ENCODE assay signal across 8 cellular contexts in genomic region chr2:151410485-151410833, GRCh38. TPM values are rescaled to one million over a fixed set of nuclear protein-coding genes. Genes with fewer than 3 reads are reported as not detected.
DNase-seq lines count a peak whose midpoint lies in the region; ATAC-seq, FAIRE-seq and TF ChIP-seq lines count a peak whose summit lies in the region.

No MANE protein-coding gene starts in this region.

- H3K36me3 ChIP-seq in pancreas = peaks cover 0 to 15% (median 0%) of the 10 kb centered on the region in 3 donors

- ATAC-seq in GM18508 (IDR thresholded peaks at IDR 0.05; ENCODE audit: insufficient read depth, unreplicated experiment) (peak; percentile 23), HG03045 (IDR thresholded peaks at IDR 0.05; ENCODE audit: unreplicated experiment) (peak; percentile 35), pancreas (peak; percentile 35 to 62 (median 53))

- peak overlapping the region; percentile 69 for H3K27ac ChIP-seq in 22Rv1
- H3K27ac ChIP-seq in pancreas = peak overlapping the region; percentile 80 to 97 (median 86)

- peak; percentile 73 for DNase-seq in NCI-H748 (lab: John Stamatoyannopoulos, UW; ENCODE audit: unreplicated experiment)
- peak; percentile 14 for DNase-seq in activated T-helper 1 cell treated with Interleukin-2 at 50 U/mL for 16 hours (ENCODE audit: low read depth)
- DNase-seq in fibroblast of pulmonary artery (ENCODE audit: low read depth) = peak; percentile 9
- no peak for DNase-seq in pancreas
- no peak for DNase-seq in 8988T

- FAIRE-seq in pancreas (lab: Jason Lieb, UNC) = no peak

- H3K9me3 ChIP-seq in pancreas = no peaks in the 10 kb centered on the region

- H3K4me1 ChIP-seq in pancreas = peaks cover 0 to 11% (median 10%) of the 10 kb centered on the region in 3 donors

- intact Hi-C loops in pancreas (cut with DNase I) = no loop called here

- 0 to 1% methylated on average over 21 of the region's 21 CpGs for WGBS in pancreas, 2 donors

- peak overlapping the region; percentile 99 for H3K4me3 ChIP-seq in fibroblast of pulmonary artery (replicated peaks; ENCODE audit: low read depth, low read length)
- H3K4me3 ChIP-seq in pancreas = peak overlapping the region; percentile 50 to 90 (median 78)

- H3K27me3 ChIP-seq in pancreas = no peaks in the 10 kb centered on the region

- TF ChIP-seq CTCF in 22Rv1 (IDR thresholded peaks at IDR 0.05) = no peak
- TF ChIP-seq CTCF in fibroblast of pulmonary artery (IDR thresholded peaks at IDR 0.05; ENCODE audit: low read length, missing control alignments) = no peak
- TF ChIP-seq CTCF in pancreas (IDR thresholded peaks at IDR 0.05) = no peak

RNA-seq across cellular contexts. Expression of gene RIF1, which starts 0.8 kb away (rescaled TPM):
- 10 to 100 TPM; 15.5 to 21.6 (median 17.9) TPM for total RNA-seq in pancreas
- polyA plus RNA-seq in pancreas = 1 to 10 TPM; 2.6 to 4.5 TPM

RNA-seq across cellular contexts. Expression of gene TNFAIP6, which starts 53.1 kb away (rescaled TPM):
- total RNA-seq in pancreas = under 1 TPM in 3 of 6 donors, not detected in 3; 0.08 to 0.55 (median 0.44) TPM
- polyA plus RNA-seq in pancreas = under 1 TPM in 1 of 2 donors, not detected in 1; 0.16 TPM

Comparison
In these comparisons a context has a peak if more than half of its experiments do, and no peak if none do; other contexts are left out.
1. DNase-seq: peak in NCI-H748 (single experiment), activated T-helper 1 cell treated with Interleukin-2 at 50 U/mL for 16 hours (single experiment) and fibroblast of pulmonary artery (single experiment); none in pancreas (0 of 6) and 8988T (single experiment).
2. Peak in every context shown above with its lines, with median percentiles within 50 percentile points of each other: ATAC-seq.